In the genomic region with DNA sequence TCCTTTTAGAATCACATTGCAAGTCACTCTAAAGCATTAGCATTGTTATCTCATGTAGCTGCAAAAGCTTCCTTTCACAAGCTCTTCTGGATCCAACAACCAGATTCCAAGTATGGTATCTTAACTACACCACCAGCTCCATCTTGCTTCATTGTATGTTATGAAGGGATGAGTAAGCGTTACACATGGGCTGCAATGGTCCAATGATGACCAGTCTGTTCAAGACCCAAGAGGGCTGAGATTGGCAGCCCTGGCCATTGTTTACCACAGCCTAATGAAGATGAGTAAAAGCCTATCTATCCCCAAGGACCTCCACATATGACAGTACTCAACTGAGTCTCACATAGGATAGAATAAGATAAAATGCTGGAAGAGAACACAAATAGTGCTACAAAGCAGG, we compare ENCODE assay signal across 12 cellular contexts. TPM values are rescaled to one million over a fixed set of nuclear protein-coding genes. Genes with fewer than 3 reads are reported as not detected.
DNase-seq lines count a peak whose midpoint lies in the region; ATAC-seq and TF ChIP-seq lines count a peak whose summit lies in the region.
"Had no signal": no experiment of that assay in that cellular context is flagged by ENCODE, and none has a peak within 500 bp of the region (broad histone marks: within the 10 kb centered on the region; RNA-seq: fewer than 3 reads in every experiment).

No MANE protein-coding gene starts in this region.

- H3K4me3 ChIP-seq in gastroesophageal sphincter (peak overlapping the region; percentile 8 to 76), subcutaneous abdominal adipose tissue (ENCODE audit: low read depth in 1 of 5, low read length in 5 of 5) (peak overlapping the region in 4 of 5 donors; percentile 95 to 97 (median 96)), WERI-Rb-1 (ENCODE audit: low read depth, low read length) (no peak overlapping the region)
- H3K4me3 ChIP-seq: HAP-1, smooth muscle cell had no signal

- H3K4me1 ChIP-seq in gastroesophageal sphincter: peaks cover 26 to 85% (median 37%) of the 10 kb centered on the region in 3 donors
- H3K4me1 ChIP-seq in subcutaneous abdominal adipose tissue (ENCODE audit: control insufficient read depth in 5 of 5, insufficient read depth in 5 of 5, low read length in 5 of 5): peaks cover 26 to 90% (median 81%) of the 10 kb centered on the region in 5 donors

- no peaks in the 10 kb centered on the region for H3K9me3 Mint-ChIP-seq in activated T-cell treated with anti-CD3 and anti-CD28 coated beads, Interleukin-2, amount 50 U/mL, for 4 hours
- no peaks in the 10 kb centered on the region for H3K9me3 Mint-ChIP-seq in activated T-helper 1 cell treated with anti-CD3 and anti-CD28 coated beads, Interleukin-12 subunit alpha, Interleukin-12 subunit beta, Interleukin-2, Interleukin-4 antibody, amounts not matched to agents 30 ng/mL and 10 ng/mL and 1 ng/mL, durations not matched to agents 14 hours and 24 hours and 36 hours

- H3K27me3 Mint-ChIP-seq in activated T-cell treated with anti-CD3 and anti-CD28 coated beads, Interleukin-2, amount 50 U/mL, for 4 hours (ENCODE audit: low read depth): no peaks in the 10 kb centered on the region
- no peaks in the 10 kb centered on the region for H3K27me3 Mint-ChIP-seq in activated T-helper 1 cell treated with anti-CD3 and anti-CD28 coated beads, Interleukin-12 subunit alpha, Interleukin-12 subunit beta, Interleukin-2, Interleukin-4 antibody, amounts not matched to agents 30 ng/mL and 10 ng/mL and 1 ng/mL, durations not matched to agents 14 hours and 24 hours and 36 hours (ENCODE audit: insufficient read depth)

- H3K4me1 Mint-ChIP-seq in activated T-cell treated with anti-CD3 and anti-CD28 coated beads, Interleukin-2, amount 50 U/mL, for 4 hours (ENCODE audit: low read depth): peaks cover 63% of the 10 kb centered on the region
- peaks cover 75% of the 10 kb centered on the region for H3K4me1 Mint-ChIP-seq in activated T-helper 1 cell treated with anti-CD3 and anti-CD28 coated beads, Interleukin-12 subunit alpha, Interleukin-12 subunit beta, Interleukin-2, Interleukin-4 antibody, amounts not matched to agents 30 ng/mL and 10 ng/mL and 1 ng/mL, durations not matched to agents 14 hours and 24 hours and 36 hours (ENCODE audit: low read depth)

- no CpG with 5 or more reads among the region's 1 CpG for WGBS in gastroesophageal sphincter (ENCODE audit: low coverage in 1 of 2), 2 donors

- H3K9ac ChIP-seq in subcutaneous abdominal adipose tissue (ENCODE audit: low read length in 5 of 5): peak overlapping the region in 1 of 5 donors; percentile 21

- no peaks in the 10 kb centered on the region for H3K27me3 ChIP-seq in gastroesophageal sphincter
- no peaks in the 10 kb centered on the region for H3K27me3 ChIP-seq in subcutaneous abdominal adipose tissue (ENCODE audit: control insufficient read depth in 5 of 5, insufficient read depth in 4 of 5, low read length in 5 of 5)
- H3K27me3 ChIP-seq in WERI-Rb-1 (ENCODE audit: insufficient read depth, low read depth, severe bottlenecking): no peaks in the 10 kb centered on the region

- peaks cover 39% of the 10 kb centered on the region for H3K36me3 Mint-ChIP-seq in activated T-cell treated with anti-CD3 and anti-CD28 coated beads, Interleukin-2, amount 50 U/mL, for 4 hours (ENCODE audit: insufficient read depth)
- peaks cover 62% of the 10 kb centered on the region for H3K36me3 Mint-ChIP-seq in activated T-helper 1 cell treated with anti-CD3 and anti-CD28 coated beads, Interleukin-12 subunit alpha, Interleukin-12 subunit beta, Interleukin-2, Interleukin-4 antibody, amounts not matched to agents 30 ng/mL and 10 ng/mL and 1 ng/mL, durations not matched to agents 14 hours and 24 hours and 36 hours (ENCODE audit: low read depth)

- H3K27ac Mint-ChIP-seq in activated T-helper 1 cell treated with anti-CD3 and anti-CD28 coated beads, Interleukin-12 subunit alpha, Interleukin-12 subunit beta, Interleukin-2, Interleukin-4 antibody, amounts not matched to agents 30 ng/mL and 10 ng/mL and 1 ng/mL, durations not matched to agents 14 hours and 24 hours and 36 hours: peak overlapping the region; percentile 97

- DNase-seq in activated T-cell treated with anti-CD3 and anti-CD28 coated beads, Interleukin-2, amount 50 U/mL, for 4 hours: no peak
- DNase-seq in activated T-cell treated with anti-CD3 and anti-CD28 coated beads, Interleukin-2, amount 50 U/mL, for 1 hour: no peak
- DNase-seq in activated T-helper 1 cell treated with anti-CD3 and anti-CD28 coated beads, Interleukin-12 subunit alpha, Interleukin-12 subunit beta, Interleukin-2, Interleukin-4 antibody, amounts not matched to agents 30 ng/mL and 10 ng/mL and 1 ng/mL, durations not matched to agents 14 hours and 24 hours and 36 hours (ENCODE audit: low spot score): no peak
- no peak for DNase-seq in amygdala (lab: John Stamatoyannopoulos, UW)
- no peak for DNase-seq in WERI-Rb-1
- DNase-seq: NCI-H2081, T-helper 9 cell had no signal

- H3K36me3 ChIP-seq in gastroesophageal sphincter: peaks cover 0 to 6% of the 10 kb centered on the region in 2 donors
- peaks cover 0 to 10% (median 6%) of the 10 kb centered on the region in 5 donors for H3K36me3 ChIP-seq in subcutaneous abdominal adipose tissue (ENCODE audit: control insufficient read depth in 5 of 5, insufficient read depth in 5 of 5, low read length in 5 of 5)
- H3K36me3 ChIP-seq in WERI-Rb-1: no peaks in the 10 kb centered on the region
- H3K36me3 ChIP-seq: HAP-1 had no signal

- no peak for TF ChIP-seq CTCF in gastroesophageal sphincter (IDR thresholded peaks at IDR 0.05)
- TF ChIP-seq CTCF in WERI-Rb-1 (IDR thresholded peaks at IDR 0.05; ENCODE audit: low read depth, low read length): no peak

- intact Hi-C loops in activated T-helper 1 cell treated with anti-CD3 and anti-CD28 coated beads, Interleukin-12 subunit alpha, Interleukin-12 subunit beta, Interleukin-2, Interleukin-4 antibody, amounts not matched to agents 30 ng/mL and 10 ng/mL and 1 ng/mL, durations not matched to agents 14 hours and 24 hours and 36 hours (cut with micrococcal nuclease): no loop called here

- peak overlapping the region; percentile 25 to 98 (median 32) for H3K27ac ChIP-seq in gastroesophageal sphincter
- H3K27ac ChIP-seq in subcutaneous abdominal adipose tissue (ENCODE audit: low read depth, low read length): peak overlapping the region; percentile 100
- H3K27ac ChIP-seq in WERI-Rb-1: no peak overlapping the region

- peak overlapping the region; percentile 99 for H3K4me3 Mint-ChIP-seq in activated T-cell treated with anti-CD3 and anti-CD28 coated beads, Interleukin-2, amount 50 U/mL, for 4 hours
- peak overlapping the region; percentile 94 for H3K4me3 Mint-ChIP-seq in activated T-helper 1 cell treated with anti-CD3 and anti-CD28 coated beads, Interleukin-12 subunit alpha, Interleukin-12 subunit beta, Interleukin-2, Interleukin-4 antibody, amounts not matched to agents 30 ng/mL and 10 ng/mL and 1 ng/mL, durations not matched to agents 14 hours and 24 hours and 36 hours

- ATAC-seq in activated T-cell treated with anti-CD3 and anti-CD28 coated beads, Interleukin-2, amount 50 U/mL, for 4 hours: no peak
- ATAC-seq in gastroesophageal sphincter: no peak
- ATAC-seq in HG02973 (IDR thresholded peaks at IDR 0.05; ENCODE audit: unreplicated experiment): no peak

- TF ChIP-seq EP300 in gastroesophageal sphincter (IDR thresholded peaks at IDR 0.05): no peak

- H3K9me3 ChIP-seq in gastroesophageal sphincter (no peaks in the 10 kb centered on the region), subcutaneous abdominal adipose tissue (ENCODE audit: control insufficient read depth in 5 of 5, low read length in 5 of 5) (no peaks in the 10 kb centered on the region), WERI-Rb-1 (ENCODE audit: severe bottlenecking) (no peaks in the 10 kb centered on the region)
- H3K9me3 ChIP-seq: HAP-1 had no signal

- no peak for TF ChIP-seq POLR2A in gastroesophageal sphincter (IDR thresholded peaks at IDR 0.05)

RNA-seq across cellular contexts. Expression of a gene that starts 6.3 kb away (rescaled TPM):
- 100 to 1,000 TPM; 279 to 340 (median 291) TPM for total RNA-seq in activated T-cell treated with anti-CD3 and anti-CD28 coated beads, Interleukin-2, amount 50 U/mL, for 4 hours
- 457 and 480 TPM in 2 replicates for total RNA-seq in activated T-helper 1 cell treated with anti-CD3 and anti-CD28 coated beads, Interleukin-12 subunit alpha, Interleukin-12 subunit beta, Interleukin-2, Interleukin-4 antibody, amounts not matched to agents 30 ng/mL and 10 ng/mL and 1 ng/mL, durations not matched to agents 14 hours and 24 hours and 36 hours
- total RNA-seq in gastroesophageal sphincter: 100 to 1,000 TPM; 145 to 346 (median 176) TPM

RNA-seq across cellular contexts. Expression of a gene that starts 50.5 kb away (rescaled TPM):
- total RNA-seq in activated T-cell treated with anti-CD3 and anti-CD28 coated beads, Interleukin-2, amount 50 U/mL, for 4 hours: 100 to 1,000 TPM; 113 to 124 (median 121) TPM
- 105 and 121 TPM in 2 replicates for total RNA-seq in activated T-helper 1 cell treated with anti-CD3 and anti-CD28 coated beads, Interleukin-12 subunit alpha, Interleukin-12 subunit beta, Interleukin-2, Interleukin-4 antibody, amounts not matched to agents 30 ng/mL and 10 ng/mL and 1 ng/mL, durations not matched to agents 14 hours and 24 hours and 36 hours
- 10 to 100 TPM; 33.0 to 59.9 (median 46.6) TPM for total RNA-seq in gastroesophageal sphincter

RNA-seq across cellular contexts. Expression of a gene that starts 50.8 kb away (rescaled TPM):
- total RNA-seq in activated T-cell treated with anti-CD3 and anti-CD28 coated beads, Interleukin-2, amount 50 U/mL, for 4 hours: 10 to 100 TPM; 27.2 to 33.3 (median 27.7) TPM
- 26.1 and 29.4 TPM in 2 replicates for total RNA-seq in activated T-helper 1 cell treated with anti-CD3 and anti-CD28 coated beads, Interleukin-12 subunit alpha, Interleukin-12 subunit beta, Interleukin-2, Interleukin-4 antibody, amounts not matched to agents 30 ng/mL and 10 ng/mL and 1 ng/mL, durations not matched to agents 14 hours and 24 hours and 36 hours
- 10 to 100 TPM; 10.6 to 19.9 (median 13.9) TPM for total RNA-seq in gastroesophageal sphincter
